Comparison of ENCODE assay signal across 9 cellular contexts in genomic region chr15:82832601-82833209, GRCh38. TPM values are rescaled to one million over a fixed set of nuclear protein-coding genes. Genes with fewer than 3 reads are reported as not detected.
DNase-seq lines count a peak whose midpoint lies in the region; ATAC-seq and TF ChIP-seq lines count a peak whose summit lies in the region.
"Had no signal": no experiment of that assay in that cellular context is flagged by ENCODE, and none has a peak within 500 bp of the region (broad histone marks: within the 10 kb centered on the region; RNA-seq: fewer than 3 reads in every experiment).

No MANE protein-coding gene starts in this region.

- no peaks in the 10 kb centered on the region for H4K20me1 ChIP-seq in H9 (ENCODE audit: control insufficient read depth, insufficient read depth, insufficient read length)

- H3K4me3 Mint-ChIP-seq in osteocyte (ENCODE audit: unreplicated experiment) (no peak overlapping the region), H9 (no peak overlapping the region)

- H3K9me3 ChIP-seq in body of pancreas: no peaks in the 10 kb centered on the region
- H3K9me3 ChIP-seq in H9 (ENCODE audit: control insufficient read depth, low read depth, low read length): no peaks in the 10 kb centered on the region

- no peak overlapping the region for H3K4me2 ChIP-seq in H9 (ENCODE audit: insufficient read depth, insufficient read length, low read length)

- H3K4me1 ChIP-seq in body of pancreas: peaks cover 34% of the 10 kb centered on the region
- no peaks in the 10 kb centered on the region for H3K4me1 ChIP-seq in H9 (ENCODE audit: insufficient read depth, low read length)

- no peak overlapping the region for H4K5ac ChIP-seq in H9 (ENCODE audit: insufficient read length, low read depth, low read length)

- H3K79me2 ChIP-seq in H9 (ENCODE audit: insufficient read depth, low read length): no peaks in the 10 kb centered on the region

- H3K4me3 ChIP-seq in body of pancreas: no peak overlapping the region
- H3K4me3 ChIP-seq: dorsolateral prefrontal cortex had no signal

- no peak overlapping the region for H2BK5ac ChIP-seq in H9 (ENCODE audit: insufficient read length, low read length)

- H3K14ac ChIP-seq in H9 (ENCODE audit: insufficient read depth, low read length): no peak overlapping the region

- no peak overlapping the region for H2BK20ac ChIP-seq in H9 (ENCODE audit: low read depth, low read length, poor library complexity, severe bottlenecking)

- no peak overlapping the region for H3K4ac ChIP-seq in H9 (ENCODE audit: low read depth, low read length)

- H2AFZ ChIP-seq in H9 (ENCODE audit: low read length): no peak overlapping the region

- no peak overlapping the region for H4K8ac ChIP-seq in H9 (replicated peaks; ENCODE audit: insufficient read length, low read depth, low read length)

- peak overlapping the region; percentile 33 to 60 (median 46) for H3K27ac ChIP-seq in body of pancreas
- no peak overlapping the region for H3K27ac ChIP-seq in H9 (ENCODE audit: insufficient read length, low read depth, low read length)

- H3K4me1 Mint-ChIP-seq in osteocyte (ENCODE audit: unreplicated experiment) (peaks cover 23% of the 10 kb centered on the region), H9 (no peaks in the 10 kb centered on the region)

- no peak overlapping the region for H3K56ac ChIP-seq in H9 (ENCODE audit: insufficient read length, low read depth, low read length)

- H3K9ac ChIP-seq in H9 (ENCODE audit: extremely low read depth, insufficient read length, low read length): no peak overlapping the region

- ATAC-seq in HG02870 (IDR thresholded peaks at IDR 0.05; ENCODE audit: unreplicated experiment) (peak; percentile 73), body of pancreas (peak; percentile 15)

- H3K23me2 ChIP-seq in H9 (ENCODE audit: insufficient read length, low read depth, low read length, poor library complexity, severe bottlenecking): no peaks in the 10 kb centered on the region

- H3K9me3 Mint-ChIP-seq in osteocyte (ENCODE audit: unreplicated experiment) (peaks cover 2% of the 10 kb centered on the region), H9 (no peaks in the 10 kb centered on the region)

- H2AK5ac ChIP-seq in H9 (ENCODE audit: insufficient read length, low read length): no peak overlapping the region

- no peak overlapping the region for H3K23ac ChIP-seq in H9 (ENCODE audit: insufficient read length, low read depth, low read length)

- no peaks in the 10 kb centered on the region for H3K79me1 ChIP-seq in H9 (ENCODE audit: insufficient read depth, low read depth, low read length, poor library complexity, severe bottlenecking)

- no peak overlapping the region for H3K18ac ChIP-seq in H9 (ENCODE audit: insufficient read length, low read depth, low read length)

- H3T11ph ChIP-seq in H9 (ENCODE audit: low read length): no peak overlapping the region

- H4K91ac ChIP-seq in H9 (ENCODE audit: insufficient read length, low read depth, low read length): no peak overlapping the region

- H3K27me3 ChIP-seq in body of pancreas: no peaks in the 10 kb centered on the region
- H3K27me3 ChIP-seq in H9 (ENCODE audit: insufficient read depth, low read length): no peaks in the 10 kb centered on the region
- H3K27me3 ChIP-seq: dorsolateral prefrontal cortex had no signal

- no peak overlapping the region for H2BK12ac ChIP-seq in H9 (ENCODE audit: insufficient read length, low read depth, low read length)

- H3K36me3 ChIP-seq in body of pancreas (replicated peaks in 1 of 2; ENCODE audit: insufficient read depth in 1 of 2, low read depth in 2 of 2): peaks cover 14 to 50% of the 10 kb centered on the region in 2 donors

- no peak overlapping the region for H2BK120ac ChIP-seq in H9 (ENCODE audit: low read depth, low read length, poor library complexity, severe bottlenecking)

- DNase-seq in activated T-cell treated with anti-CD3 and anti-CD28 coated beads for 24 hours (ENCODE audit: low read depth): peak; percentile 35
- DNase-seq in activated T-cell treated with anti-CD3 and anti-CD28 coated beads, Interleukin-2, amount 50 U/mL, for 1 hour: no peak
- DNase-seq in OCI-M1 (lab: John Stamatoyannopoulos, UW): peak; percentile 10
- DNase-seq in body of pancreas: no peak
- no peak for DNase-seq in osteocyte (ENCODE audit: extremely low spot score, unreplicated experiment)
- DNase-seq in H9: no peak
- DNase-seq in SK-N-DZ (ENCODE audit: low spot score): no peak

- H3K27ac Mint-ChIP-seq in osteocyte (ENCODE audit: unreplicated experiment): peak overlapping the region; percentile 73
- no peak overlapping the region for H3K27ac Mint-ChIP-seq in H9

- intact Hi-C loops in body of pancreas (cut with DNase I): no loop called here

- no peaks in the 10 kb centered on the region for H3K27me3 Mint-ChIP-seq in osteocyte (ENCODE audit: unreplicated experiment)
- H3K27me3 Mint-ChIP-seq in H9 (ENCODE audit: low read depth): no peaks in the 10 kb centered on the region

- WGBS in body of pancreas, 2 donors: 44 to 52% methylated on average over 8 of the region's 8 CpGs
- WGBS in H9 (ENCODE audit: extremely low coverage, insufficient read length, low lambda C conversion rate): no CpG with 5 or more reads among the region's 8 CpGs

- H3K36me3 Mint-ChIP-seq in osteocyte (ENCODE audit: unreplicated experiment) (peaks cover 74% of the 10 kb centered on the region), H9 (ENCODE audit: insufficient read depth in 1 of 3, low read depth in 3 of 3) (peaks cover 18 to 60% (median 35%) of the 10 kb centered on the region in 3 experiments; a peak in 6 of 7 replicates)

- no peak for TF ChIP-seq POLR2A in body of pancreas (IDR thresholded peaks at IDR 0.05)

- no peak overlapping the region for H2BK15ac ChIP-seq in H9 (ENCODE audit: low read depth, low read length)

- peak in 1 of 7 experiments; percentile 6 for TF ChIP-seq CTCF in body of pancreas (IDR thresholded peaks at IDR 0.05)
- TF ChIP-seq CTCF in osteocyte (IDR thresholded peaks at IDR 0.05): no peak
- no peak; the same call in 2 of the 3 replicates for TF ChIP-seq CTCF in H9 (conservative IDR thresholded peaks at IDR 0.05)

RNA-seq across cellular contexts. Expression of gene WHAMM, which starts 23.3 kb away (rescaled TPM):
- 1 to 10 TPM; 6.0 to 9.2 TPM for total RNA-seq in body of pancreas
- 8.9 and 9.6 TPM in 2 replicates for total RNA-seq in osteocyte
- total RNA-seq in H9 (2021): 3.0 and 3.7 TPM in 2 replicates
- polyA plus RNA-seq in SK-N-DZ (2014; cell fraction: cytosol; rRNA removed): 1.4 and 1.8 TPM in 2 replicates
- 0.95 and 1.6 TPM in 2 replicates for polyA plus RNA-seq in SK-N-DZ (2014; cell fraction: nucleus; rRNA removed)

RNA-seq across cellular contexts. Expression of gene FSD2, which starts 26.8 kb away (rescaled TPM):
- total RNA-seq in body of pancreas (under 1 TPM in 1 of 2 donors, not detected in 1; 0.26 TPM), osteocyte (not detected in 2 replicates), H9 (2021) (not detected in 2 replicates)
- 0.10 TPM in 1 of 2 replicates, not detected in the other for polyA plus RNA-seq in SK-N-DZ (2014; cell fraction: cytosol; rRNA removed)
- polyA plus RNA-seq in SK-N-DZ (2014; cell fraction: nucleus; rRNA removed): 0.02 TPM in 1 of 2 replicates, not detected in the other

Comparison
In these comparisons a context has a peak if more than half of its experiments do, and no peak if none do; other contexts are left out.
1. DNase-seq: peak in activated T-cell treated with anti-CD3 and anti-CD28 coated beads for 24 hours (single experiment) and OCI-M1 (single experiment); none in activated T-cell treated with anti-CD3 and anti-CD28 coated beads, Interleukin-2, amount 50 U/mL, for 1 hour (single experiment), body of pancreas (0 of 4), osteocyte (single experiment), H9 (single experiment) and SK-N-DZ (single experiment).